Comparison of ENCODE assay signal across 8 cellular contexts in the genomic region with DNA sequence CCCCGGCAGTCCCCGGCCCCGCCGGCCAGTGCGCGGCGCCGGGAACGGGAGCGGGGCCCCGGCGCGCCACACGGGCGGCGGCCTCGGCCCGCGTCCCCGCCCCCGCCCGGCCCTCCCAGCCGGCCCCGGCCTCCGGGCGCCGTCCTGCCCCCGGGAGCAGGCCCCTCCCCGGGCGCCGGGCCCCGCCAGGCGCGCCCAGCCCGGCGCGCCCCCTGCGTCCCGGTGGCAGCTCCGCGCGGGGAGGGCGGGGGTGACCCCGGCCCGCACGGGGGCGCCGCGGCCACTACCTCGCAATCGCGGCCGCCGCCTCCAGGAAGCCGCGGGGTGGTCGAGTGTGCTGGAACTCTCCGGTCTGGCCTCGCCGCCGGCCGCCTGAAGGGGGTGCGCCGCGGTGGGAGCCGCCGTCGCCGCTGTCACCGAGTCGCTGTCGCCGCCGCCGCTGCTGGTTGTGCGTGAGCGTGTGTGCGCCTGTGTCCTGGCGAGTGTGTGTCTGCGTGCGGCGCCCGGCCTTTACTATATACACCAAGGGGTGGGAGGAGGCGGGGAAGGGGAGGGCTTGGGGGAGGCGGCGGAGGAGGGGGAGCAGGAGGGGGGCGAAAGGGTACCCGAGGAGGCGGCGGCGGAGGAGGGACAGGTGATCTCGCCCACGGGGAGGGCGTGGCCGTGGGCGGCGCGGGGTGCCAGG. TPM values are rescaled to one million over a fixed set of nuclear protein-coding genes. Genes with fewer than 3 reads are reported as not detected.
DNase-seq lines count a peak whose midpoint lies in the region; ATAC-seq and TF ChIP-seq lines count a peak whose summit lies in the region.

A gene (minus strand): TSS at position 488 of the 685 bp plus-strand sequence. CDS start 59,288 bp downstream, outside the sequence.

- H3K4me3 ChIP-seq in heart left ventricle (peak within 1 kb of the TSS; percentile 28 to 90 (median 70)), prostate gland (peak within 1 kb of the TSS; percentile 43 to 45)

- ATAC-seq in activated T-helper 17 cell treated with anti-CD3 and anti-CD28 coated beads, Interleukin-2, amount 50 U/mL, for 72 hours (replicated peaks) = peak; percentile 24
- ATAC-seq in heart left ventricle (peak; percentile 20 to 70 (median 64)), HG03025 (IDR thresholded peaks at IDR 0.05; ENCODE audit: low FRiP score, unreplicated experiment) (no peak), HG03457 (IDR thresholded peaks at IDR 0.05; ENCODE audit: unreplicated experiment) (no peak), HG03565 (IDR thresholded peaks at IDR 0.05; ENCODE audit: unreplicated experiment) (no peak)

- DNase-seq in stimulated activated CD8-positive, alpha-beta memory T cell treated with anti-CD3 and anti-CD28 coated beads, Interleukin-12 subunit alpha, Interleukin-12 subunit beta, amount 100 ng/mL, for 1 hour (ENCODE audit: low read depth) = peak; percentile 2
- no peak for DNase-seq in stimulated activated CD8-positive, alpha-beta memory T cell treated with anti-CD3 and anti-CD28 coated beads, Interleukin-4, amount 100 ng/mL, for 48 hours
- DNase-seq in heart left ventricle = peak; percentile 33 to 61 (median 48)
- peak; percentile 20 for DNase-seq in prostate gland (ENCODE audit: low spot score)

- H3K36me3 ChIP-seq in heart left ventricle = no peaks in the 10 kb centered on the region
- H3K36me3 ChIP-seq in prostate gland = no peaks in the 10 kb centered on the region

- H3K4me1 ChIP-seq in heart left ventricle (peaks cover 0 to 6% (median 0%) of the 10 kb centered on the region in 12 donors), prostate gland (replicated peaks) (no peaks in the 10 kb centered on the region)

- peak in 1 of 2 donors; percentile 44 for TF ChIP-seq POLR2A in heart left ventricle (IDR thresholded peaks at IDR 0.05)
- TF ChIP-seq POLR2A in prostate gland (IDR thresholded peaks at IDR 0.05) = no peak

- H3K36me3 Mint-ChIP-seq in activated T-helper 17 cell treated with anti-CD3 and anti-CD28 coated beads, Interleukin-2, amount 50 U/mL, for 72 hours (ENCODE audit: low read depth) = no peaks in the 10 kb centered on the region

- peak within 1 kb of the TSS in 11 of 12 donors; percentile 56 to 84 (median 79) for H3K27ac ChIP-seq in heart left ventricle
- peak within 1 kb of the TSS; percentile 57 to 64 for H3K27ac ChIP-seq in prostate gland

- TF ChIP-seq CTCF in heart left ventricle (IDR thresholded peaks at IDR 0.05) (peak in 4 of 12 donors; percentile 12 to 25 (median 18)), prostate gland (IDR thresholded peaks at IDR 0.05) (no peak)

- H3K27me3 Mint-ChIP-seq in activated T-helper 17 cell treated with anti-CD3 and anti-CD28 coated beads, Interleukin-2, amount 50 U/mL, for 72 hours = peaks cover 37% of the 10 kb centered on the region

- peak within 1 kb of the TSS; percentile 68 for H3K4me3 Mint-ChIP-seq in activated T-helper 17 cell treated with anti-CD3 and anti-CD28 coated beads, Interleukin-2, amount 50 U/mL, for 72 hours

- 1 to 40% (median 10%) methylated on average over 34 to 96 of the region's 98 CpGs for WGBS in heart left ventricle, 4 donors
- WGBS in prostate gland = 0% methylated on average over 8 of the region's 98 CpGs

- no peaks in the 10 kb centered on the region for H3K9me3 Mint-ChIP-seq in activated T-helper 17 cell treated with anti-CD3 and anti-CD28 coated beads, Interleukin-2, amount 50 U/mL, for 72 hours

- H3K27me3 ChIP-seq in heart left ventricle = peaks cover 0 to 31% (median 0%) of the 10 kb centered on the region in 9 donors
- H3K27me3 ChIP-seq in prostate gland (replicated peaks; ENCODE audit: insufficient read depth) = no peaks in the 10 kb centered on the region

- H3K4me1 Mint-ChIP-seq in activated T-helper 17 cell treated with anti-CD3 and anti-CD28 coated beads, Interleukin-2, amount 50 U/mL, for 72 hours = no peaks in the 10 kb centered on the region

- H3K27ac Mint-ChIP-seq in activated T-helper 17 cell treated with anti-CD3 and anti-CD28 coated beads, Interleukin-2, amount 50 U/mL, for 72 hours = no peak within 1 kb of the TSS

- intact Hi-C loops in heart left ventricle (cut with DNase I) (loop anchor here in 5 of 10 donors (5.0 to 10.0 kb wide), 4 partner anchors 39 to 116 kb away; no protein-coding TSS in a partner anchor), prostate gland (cut with DNase I) (loop anchor here (10.0 kb wide), 1 partner anchor 46 kb away; no protein-coding TSS in a partner anchor)

- H3K9me3 ChIP-seq in heart left ventricle = no peaks in the 10 kb centered on the region
- no peaks in the 10 kb centered on the region for H3K9me3 ChIP-seq in prostate gland

RNA-seq across cellular contexts. Expression of the gene that starts here (rescaled TPM):
- under 1 TPM in 1 of 2 donors, not detected in 1; 0.29 TPM for total RNA-seq in activated T-helper 17 cell treated with anti-CD3 and anti-CD28 coated beads, Interleukin-2, amount 50 U/mL, for 72 hours
- total RNA-seq in heart left ventricle (10 to 100 TPM; 16.2 to 31.3 (median 22.4) TPM), prostate gland (10 to 100 TPM; 11.5 to 19.1 TPM)
- polyA plus RNA-seq in heart left ventricle = 10 to 100 TPM; 17.8 to 21.5 TPM

Comparison
In these comparisons a context has a peak if more than half of its experiments do, and no peak if none do; other contexts are left out.
1. RNA of the gene that starts here (total RNA-seq): 16.2 to 31.3 TPM in heart left ventricle and 11.5 to 19.1 TPM in prostate gland; 0.29 TPM in activated T-helper 17 cell treated with anti-CD3 and anti-CD28 coated beads, Interleukin-2, amount 50 U/mL, for 72 hours; every median in the first group is over 4 times any median in the second.
2. Peak in ATAC-seq in activated T-helper 17 cell treated with anti-CD3 and anti-CD28 coated beads, Interleukin-2, amount 50 U/mL, for 72 hours; RNA of the gene not detected or under 1 TPM.
3. ATAC-seq: peak in heart left ventricle (4 of 4); none in HG03025 (single experiment), HG03457 (single experiment) and HG03565 (single experiment).